In the genomic region with DNA sequence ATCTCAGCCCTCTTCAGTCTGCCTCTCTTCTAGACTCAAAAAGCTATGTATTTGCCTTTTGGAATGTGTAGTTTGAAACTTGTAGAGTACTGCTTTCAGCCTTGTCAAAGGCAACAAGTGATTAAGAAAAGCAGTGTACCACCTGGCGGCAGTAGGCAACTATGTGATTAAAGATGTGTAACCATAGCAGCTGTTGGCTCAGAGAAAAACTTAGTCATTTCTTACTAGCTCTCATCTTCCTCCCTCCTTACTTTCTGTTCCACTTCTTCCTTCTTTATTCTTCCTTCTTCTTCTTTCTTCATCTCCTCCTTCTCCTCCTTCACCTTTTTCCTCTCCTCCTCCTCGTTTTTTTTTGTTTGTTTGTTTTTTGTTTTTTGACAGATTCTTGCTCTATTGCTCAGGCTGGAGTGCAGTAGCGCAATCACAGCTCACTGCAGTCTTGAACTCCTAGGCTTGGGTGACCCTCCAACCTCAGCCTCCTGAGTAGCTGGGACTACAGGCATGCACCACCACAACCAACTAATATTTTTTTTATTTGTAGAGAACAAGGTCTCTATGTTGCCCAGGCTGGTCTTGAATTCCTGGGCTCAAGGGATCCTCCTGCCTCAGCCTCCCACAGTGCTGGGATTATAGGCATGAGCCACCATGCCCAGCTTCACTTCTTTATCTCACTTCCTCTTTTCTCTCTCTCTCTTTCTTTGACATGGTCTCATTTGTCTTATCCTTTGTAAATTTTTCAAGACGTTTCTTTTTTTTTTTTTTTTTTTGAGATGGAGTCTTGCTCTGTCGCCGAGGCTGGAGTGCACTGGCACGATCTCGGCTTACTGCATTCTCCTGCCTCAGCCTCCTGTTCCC, we compare ENCODE assay signal across 8 cellular contexts. TPM values are rescaled to one million over a fixed set of nuclear protein-coding genes. Genes with fewer than 3 reads are reported as not detected.
A peak's percentile ranks its signal among the peaks of the same experiment; 100 is the strongest.
DNase-seq lines count a peak whose midpoint lies in the region; ATAC-seq, FAIRE-seq and TF ChIP-seq lines count a peak whose summit lies in the region.

No MANE protein-coding gene starts in this region.

- H3K4me1 Mint-ChIP-seq in CD14-positive monocyte, result peaks cover 25% of the 10 kb centered on the region
- H3K4me1 Mint-ChIP-seq in type B pancreatic cell (ENCODE audit: unreplicated experiment), result no peaks in the 10 kb centered on the region

- H3K4me3 ChIP-seq in tibial nerve, result no peak overlapping the region

- H3K27ac ChIP-seq in tibial nerve, result no peak overlapping the region

- no peak for FAIRE-seq in RCC 7860 (lab: Jason Lieb, UNC)

- H3K36me3 ChIP-seq in tibial nerve, result peaks cover 0 to 66% (median 0%) of the 10 kb centered on the region in 3 donors

- no peak for DNase-seq in CD14-positive monocyte (ENCODE audit: low spot score)
- DNase-seq in RCC 7860 (ENCODE audit: low spot score), result peak; percentile 44
- DNase-seq in stromal cell of bone marrow (ENCODE audit: low read depth), result peak; percentile 3
- DNase-seq in type B pancreatic cell (ENCODE audit: extremely low spot score, unreplicated experiment), result no peak
- no peak for DNase-seq in tibial nerve (ENCODE audit: low spot score in 2 of 2)

- H3K27me3 Mint-ChIP-seq in CD14-positive monocyte (ENCODE audit: low read depth in 3 of 3), result peaks cover 0 to 2% (median 0%) of the 10 kb centered on the region in 3 donors
- no peaks in the 10 kb centered on the region for H3K27me3 Mint-ChIP-seq in type B pancreatic cell

- no peak for TF ChIP-seq EP300 in tibial nerve (IDR thresholded peaks at IDR 0.05)

- WGBS in tibial nerve, 2 donors, result 88 to 91% methylated on average over 8 of the region's 8 CpGs

- H3K27ac Mint-ChIP-seq in CD14-positive monocyte, result peak overlapping the region; percentile 7 to 94 (median 63)
- no peak overlapping the region for H3K27ac Mint-ChIP-seq in type B pancreatic cell

- no peaks in the 10 kb centered on the region for H3K27me3 ChIP-seq in tibial nerve

- H3K9me3 Mint-ChIP-seq in CD14-positive monocyte (peaks cover 6 to 22% (median 14%) of the 10 kb centered on the region in 7 donors), type B pancreatic cell (no peaks in the 10 kb centered on the region)

- TF ChIP-seq CTCF in CD14-positive monocyte (IDR thresholded peaks at IDR 0.05) (peak; percentile 51), type B pancreatic cell (conservative IDR thresholded peaks at IDR 0.05) (no peak), tibial nerve (IDR thresholded peaks at IDR 0.05) (no peak)

- H3K36me3 Mint-ChIP-seq in CD14-positive monocyte, result peaks cover 23 to 51% of the 10 kb centered on the region in 2 donors
- H3K36me3 Mint-ChIP-seq in type B pancreatic cell, result peaks cover 28% of the 10 kb centered on the region

- H3K4me1 ChIP-seq in tibial nerve, result no peaks in the 10 kb centered on the region

- no peak for TF ChIP-seq POLR2A in tibial nerve (IDR thresholded peaks at IDR 0.05)

- H3K4me3 Mint-ChIP-seq in CD14-positive monocyte (no peak overlapping the region), type B pancreatic cell (no peak overlapping the region)

- intact Hi-C loops in CD14-positive monocyte (cut with micrococcal nuclease), result no loop called here

- ATAC-seq in GM18907 (IDR thresholded peaks at IDR 0.05; ENCODE audit: unreplicated experiment), result peak; percentile 99
- peak; percentile 96 for ATAC-seq in HG03025 (IDR thresholded peaks at IDR 0.05; ENCODE audit: low FRiP score, unreplicated experiment)
- ATAC-seq in esophagus mucosa, result peak; percentile 56

- H3K9me3 ChIP-seq in tibial nerve, result peaks cover 0 to 27% (median 8%) of the 10 kb centered on the region in 4 donors

RNA-seq across cellular contexts. Expression of a gene that starts 32.6 kb away (rescaled TPM):
- polyA plus RNA-seq in CD14-positive monocyte, result 1 to 10 TPM; 6.4 to 9.5 TPM
- total RNA-seq in esophagus mucosa (7.1 TPM), type B pancreatic cell (ENCODE audit: low replicate concordance) (10.9 and 13.1 TPM in 2 replicates), tibial nerve (10 to 100 TPM in 2 of 4 donors, 1 to 10 TPM in 2; 8.0 to 17.7 (median 10.1) TPM)

RNA-seq across cellular contexts. Expression of a gene that starts 32.8 kb away (rescaled TPM):
- polyA plus RNA-seq in CD14-positive monocyte, result 10 to 100 TPM in 1 of 2 donors, 1 to 10 TPM in 1; 7.0 to 14.2 TPM
- total RNA-seq in esophagus mucosa, result 18.8 TPM
- 18.4 and 23.7 TPM in 2 replicates for total RNA-seq in type B pancreatic cell (ENCODE audit: low replicate concordance)
- total RNA-seq in tibial nerve, result 10 to 100 TPM; 21.3 to 53.1 (median 31.5) TPM

Comparison
In these comparisons a context has a peak if more than half of its experiments do, and no peak if none do; other contexts are left out.
1. DNase-seq: peak in RCC 7860 (single experiment) and stromal cell of bone marrow (single experiment); none in CD14-positive monocyte (single experiment), type B pancreatic cell (single experiment) and tibial nerve (0 of 2).
2. Peak in every context shown above with its lines, with median percentiles within 50 percentile points of each other: ATAC-seq.